In the genomic region with DNA sequence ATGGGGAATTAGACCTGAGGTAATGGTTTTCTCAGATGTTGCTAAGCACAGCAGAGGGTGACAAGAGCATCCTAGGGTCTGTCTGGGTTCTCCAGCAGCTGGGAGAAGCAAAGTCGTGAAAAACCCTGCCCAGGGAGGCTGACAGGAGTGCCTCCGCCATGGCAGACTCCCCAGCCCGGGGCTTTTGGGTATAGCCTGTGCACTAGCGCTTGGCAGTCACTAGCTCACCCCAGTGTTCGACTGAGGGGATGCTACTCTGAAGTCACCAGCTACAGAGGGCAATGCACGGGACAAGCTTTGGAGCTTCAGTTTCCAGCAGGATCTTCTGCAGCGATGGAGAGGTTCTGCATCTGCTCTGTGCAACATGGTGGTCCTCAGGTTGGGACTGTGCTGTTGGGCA, we compare ENCODE assay signal across 1 cellular context.
TF ChIP-seq lines count a peak whose summit lies in the region.

No MANE protein-coding gene starts in this region.

TF ChIP-seq in HCT116, 20 proteins besides CTCF, POLR2A, EP300 and RAD21:
- TF ChIP-seq, protein P1, sequence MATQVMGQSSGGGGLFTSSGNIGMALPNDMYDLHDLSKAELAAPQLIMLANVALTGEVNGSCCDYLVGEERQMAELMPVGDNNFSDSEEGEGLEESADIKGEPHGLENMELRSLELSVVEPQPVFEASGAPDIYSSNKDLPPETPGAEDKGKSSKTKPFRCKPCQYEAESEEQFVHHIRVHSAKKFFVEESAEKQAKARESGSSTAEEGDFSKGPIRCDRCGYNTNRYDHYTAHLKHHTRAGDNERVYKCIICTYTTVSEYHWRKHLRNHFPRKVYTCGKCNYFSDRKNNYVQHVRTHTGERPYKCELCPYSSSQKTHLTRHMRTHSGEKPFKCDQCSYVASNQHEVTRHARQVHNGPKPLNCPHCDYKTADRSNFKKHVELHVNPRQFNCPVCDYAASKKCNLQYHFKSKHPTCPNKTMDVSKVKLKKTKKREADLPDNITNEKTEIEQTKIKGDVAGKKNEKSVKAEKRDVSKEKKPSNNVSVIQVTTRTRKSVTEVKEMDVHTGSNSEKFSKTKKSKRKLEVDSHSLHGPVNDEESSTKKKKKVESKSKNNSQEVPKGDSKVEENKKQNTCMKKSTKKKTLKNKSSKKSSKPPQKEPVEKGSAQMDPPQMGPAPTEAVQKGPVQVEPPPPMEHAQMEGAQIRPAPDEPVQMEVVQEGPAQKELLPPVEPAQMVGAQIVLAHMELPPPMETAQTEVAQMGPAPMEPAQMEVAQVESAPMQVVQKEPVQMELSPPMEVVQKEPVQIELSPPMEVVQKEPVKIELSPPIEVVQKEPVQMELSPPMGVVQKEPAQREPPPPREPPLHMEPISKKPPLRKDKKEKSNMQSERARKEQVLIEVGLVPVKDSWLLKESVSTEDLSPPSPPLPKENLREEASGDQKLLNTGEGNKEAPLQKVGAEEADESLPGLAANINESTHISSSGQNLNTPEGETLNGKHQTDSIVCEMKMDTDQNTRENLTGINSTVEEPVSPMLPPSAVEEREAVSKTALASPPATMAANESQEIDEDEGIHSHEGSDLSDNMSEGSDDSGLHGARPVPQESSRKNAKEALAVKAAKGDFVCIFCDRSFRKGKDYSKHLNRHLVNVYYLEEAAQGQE (IDR thresholded peaks at IDR 0.05; ENCODE audit: low read depth): no peak
- TF ChIP-seq EGR1 (IDR thresholded peaks at IDR 0.05; ENCODE audit: low read depth): no peak
- no peak for TF ChIP-seq ZNF274 (IDR thresholded peaks at IDR 0.05; ENCODE audit: low read depth, low read length)
- TF ChIP-seq, protein P2, sequence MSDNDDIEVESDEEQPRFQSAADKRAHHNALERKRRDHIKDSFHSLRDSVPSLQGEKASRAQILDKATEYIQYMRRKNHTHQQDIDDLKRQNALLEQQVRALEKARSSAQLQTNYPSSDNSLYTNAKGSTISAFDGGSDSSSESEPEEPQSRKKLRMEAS (IDR thresholded peaks at IDR 0.05): no peak
- no peak for TF ChIP-seq SRF (IDR thresholded peaks at IDR 0.05; ENCODE audit: low read depth)
- TF ChIP-seq ELF1 (IDR thresholded peaks at IDR 0.05; ENCODE audit: borderline replicate concordance, low read depth): no peak
- TF ChIP-seq TCF7L2 (IDR thresholded peaks at IDR 0.05; ENCODE audit: borderline replicate concordance, extremely low read depth, insufficient read depth, insufficient read length): no peak
- no peak for TF ChIP-seq POLR2AphosphoS5 (IDR thresholded peaks at IDR 0.05; ENCODE audit: low read depth, low read length)
- TF ChIP-seq SIN3A (IDR thresholded peaks at IDR 0.05; ENCODE audit: low read depth): no peak
- no peak for TF ChIP-seq CBX3 (IDR thresholded peaks at IDR 0.05; ENCODE audit: low read depth)
- no peak for TF ChIP-seq YY1 (IDR thresholded peaks at IDR 0.05; ENCODE audit: extremely low read depth, insufficient replicate concordance, low read depth, low read length)
- no peak for TF ChIP-seq FOSL1 (IDR thresholded peaks at IDR 0.05; ENCODE audit: low read depth)
- no peak for TF ChIP-seq EZH2 (IDR thresholded peaks at IDR 0.05)
- no peak for TF ChIP-seq ZFX (IDR thresholded peaks at IDR 0.05)
- no peak for TF ChIP-seq EZH2phosphoT487 (IDR thresholded peaks at IDR 0.05; ENCODE audit: borderline replicate concordance)
- no peak for TF ChIP-seq SP1 (IDR thresholded peaks at IDR 0.05; ENCODE audit: low read depth)
- TF ChIP-seq, protein P3, sequence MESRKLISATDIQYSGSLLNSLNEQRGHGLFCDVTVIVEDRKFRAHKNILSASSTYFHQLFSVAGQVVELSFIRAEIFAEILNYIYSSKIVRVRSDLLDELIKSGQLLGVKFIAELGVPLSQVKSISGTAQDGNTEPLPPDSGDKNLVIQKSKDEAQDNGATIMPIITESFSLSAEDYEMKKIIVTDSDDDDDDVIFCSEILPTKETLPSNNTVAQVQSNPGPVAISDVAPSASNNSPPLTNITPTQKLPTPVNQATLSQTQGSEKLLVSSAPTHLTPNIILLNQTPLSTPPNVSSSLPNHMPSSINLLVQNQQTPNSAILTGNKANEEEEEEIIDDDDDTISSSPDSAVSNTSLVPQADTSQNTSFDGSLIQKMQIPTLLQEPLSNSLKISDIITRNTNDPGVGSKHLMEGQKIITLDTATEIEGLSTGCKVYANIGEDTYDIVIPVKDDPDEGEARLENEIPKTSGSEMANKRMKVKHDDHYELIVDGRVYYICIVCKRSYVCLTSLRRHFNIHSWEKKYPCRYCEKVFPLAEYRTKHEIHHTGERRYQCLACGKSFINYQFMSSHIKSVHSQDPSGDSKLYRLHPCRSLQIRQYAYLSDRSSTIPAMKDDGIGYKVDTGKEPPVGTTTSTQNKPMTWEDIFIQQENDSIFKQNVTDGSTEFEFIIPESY (IDR thresholded peaks at IDR 0.05; ENCODE audit: extremely low read depth, insufficient replicate concordance, low read length): no peak
- TF ChIP-seq CEBPB (IDR thresholded peaks at IDR 0.05; ENCODE audit: low read depth): no peak
